In genomic region chr11:93476796-93477195, GRCh38 we compare ENCODE assay signal across 11 cellular contexts.
DNase-seq lines count a peak whose midpoint lies in the region; ATAC-seq and TF ChIP-seq lines count a peak whose summit lies in the region.
"Had no signal": no experiment of that assay in that cellular context is flagged by ENCODE, and none has a peak within 500 bp of the region (broad histone marks: within the 10 kb centered on the region; RNA-seq: fewer than 3 reads in every experiment).

No MANE protein-coding gene starts in this region.

- CTCF ChIA-PET in WTC11 (lab: Charles Lee) = no interaction called here

- TF ChIP-seq CTCF in cardiac muscle cell (IDR thresholded peaks at IDR 0.05; ENCODE audit: low read depth, low read length) (no peak), WTC11 (IDR thresholded peaks at IDR 0.05) (no peak), fibroblast of pulmonary artery (IDR thresholded peaks at IDR 0.05; ENCODE audit: low read length, missing control alignments) (no peak)

- peaks cover 47% of the 10 kb centered on the region for H3K4me1 Mint-ChIP-seq in WTC11
- H3K4me1 Mint-ChIP-seq in activated T-cell treated with anti-CD3 and anti-CD28 coated beads, Interleukin-2, amount 50 U/mL, for 24 hours (ENCODE audit: low read depth) = no peaks in the 10 kb centered on the region

- peaks cover 21% of the 10 kb centered on the region for H3K36me3 Mint-ChIP-seq in WTC11
- no peaks in the 10 kb centered on the region for H3K36me3 Mint-ChIP-seq in activated T-cell treated with anti-CD3 and anti-CD28 coated beads, Interleukin-2, amount 50 U/mL, for 24 hours (ENCODE audit: low read depth)

- H3K9me3 ChIP-seq in cardiac muscle cell (ENCODE audit: low read depth) = no peaks in the 10 kb centered on the region

- ATAC-seq in Right ventricle myocardium superior (ENCODE audit: poor library complexity) (no peak), WTC11 (no peak), GM18502 (IDR thresholded peaks at IDR 0.05; ENCODE audit: poor library complexity, unreplicated experiment) (no peak), HG03139 (IDR thresholded peaks at IDR 0.05; ENCODE audit: unreplicated experiment) (no peak)

- intact Hi-C loops in Right ventricle myocardium superior (cut with DNase I) = no loop called here

- H3K4me3 ChIP-seq in cardiac muscle cell (no peak overlapping the region), fibroblast of pulmonary artery (replicated peaks; ENCODE audit: low read depth, low read length) (no peak overlapping the region)

- H3K27ac ChIP-seq in cardiac muscle cell = peak overlapping the region; percentile 70

- no peak overlapping the region for H3K4me3 Mint-ChIP-seq in WTC11
- no peak overlapping the region for H3K4me3 Mint-ChIP-seq in activated T-cell treated with anti-CD3 and anti-CD28 coated beads, Interleukin-2, amount 50 U/mL, for 24 hours
- H3K4me3 Mint-ChIP-seq: activated CD4-positive, alpha-beta memory T cell treated with anti-CD3 and anti-CD28 coated beads for 36 hours had no signal

- POLR2A ChIA-PET in WTC11 (lab: Charles Lee) = no interaction called here

- no peaks in the 10 kb centered on the region for H3K27me3 ChIP-seq in cardiac muscle cell

- H3K9me3 Mint-ChIP-seq in WTC11 = peaks cover 17% of the 10 kb centered on the region
- H3K9me3 Mint-ChIP-seq in activated T-cell treated with anti-CD3 and anti-CD28 coated beads, Interleukin-2, amount 50 U/mL, for 24 hours = no peaks in the 10 kb centered on the region
- H3K9me3 Mint-ChIP-seq: activated CD4-positive, alpha-beta memory T cell treated with anti-CD3 and anti-CD28 coated beads for 36 hours; activated T-helper 2 cell treated with anti-CD3 and anti-CD28 coated beads, Interferon-gamma antibody, Interleukin-2, Interleukin-4, amounts not matched to agents 10 μg/mL and 5 μg/mL and 100 μg/mL, durations not matched to agents 14 hours and 24 hours and 36 hours had no signal

- no peaks in the 10 kb centered on the region for H3K36me3 ChIP-seq in cardiac muscle cell

- H3K4me1 ChIP-seq in cardiac muscle cell (ENCODE audit: low read depth) = peaks cover 36% of the 10 kb centered on the region

- 0 out of 2 replicates have a peak overlapping the region, but pooled peaks have one; percentile 22 for H3K27ac Mint-ChIP-seq in WTC11
- no peak overlapping the region for H3K27ac Mint-ChIP-seq in activated T-cell treated with anti-CD3 and anti-CD28 coated beads, Interleukin-2, amount 50 U/mL, for 24 hours
- H3K27ac Mint-ChIP-seq: activated CD4-positive, alpha-beta memory T cell treated with anti-CD3 and anti-CD28 coated beads for 36 hours; activated T-helper 2 cell treated with anti-CD3 and anti-CD28 coated beads, Interferon-gamma antibody, Interleukin-2, Interleukin-4, amounts not matched to agents 10 μg/mL and 5 μg/mL and 100 μg/mL, durations not matched to agents 14 hours and 24 hours and 36 hours had no signal

- H3K27me3 Mint-ChIP-seq in WTC11 (ENCODE audit: low read depth) = no peaks in the 10 kb centered on the region
- no peaks in the 10 kb centered on the region for H3K27me3 Mint-ChIP-seq in activated T-cell treated with anti-CD3 and anti-CD28 coated beads, Interleukin-2, amount 50 U/mL, for 24 hours
- H3K27me3 Mint-ChIP-seq: activated CD4-positive, alpha-beta memory T cell treated with anti-CD3 and anti-CD28 coated beads for 36 hours had no signal

- DNase-seq in cardiac muscle cell (ENCODE audit: low read depth in 1 of 2, low spot score in 1 of 2) (no peak), Right ventricle myocardium superior (no peak), WTC11 (ENCODE audit: low spot score) (no peak), fibroblast of pulmonary artery (ENCODE audit: low read depth) (peak; percentile 26), hippocampal formation (lab: John Stamatoyannopoulos, UW) (no peak)
- DNase-seq in activated T-cell treated with anti-CD3 and anti-CD28 coated beads, Interleukin-2, amount 50 U/mL, for 24 hours = no peak
- DNase-seq: activated CD4-positive, alpha-beta memory T cell treated with anti-CD3 and anti-CD28 coated beads for 36 hours; caudate nucleus had no signal

TF ChIP-seq in WTC11, 78 proteins besides CTCF, POLR2A, EP300 and RAD21:
- no peak for TF ChIP-seq ETV6 (CRISPR knock-in tag; IDR thresholded peaks at IDR 0.05)
- TF ChIP-seq TEAD1 (CRISPR knock-in tag; IDR thresholded peaks at IDR 0.05) = no peak
- TF ChIP-seq, protein P1, sequence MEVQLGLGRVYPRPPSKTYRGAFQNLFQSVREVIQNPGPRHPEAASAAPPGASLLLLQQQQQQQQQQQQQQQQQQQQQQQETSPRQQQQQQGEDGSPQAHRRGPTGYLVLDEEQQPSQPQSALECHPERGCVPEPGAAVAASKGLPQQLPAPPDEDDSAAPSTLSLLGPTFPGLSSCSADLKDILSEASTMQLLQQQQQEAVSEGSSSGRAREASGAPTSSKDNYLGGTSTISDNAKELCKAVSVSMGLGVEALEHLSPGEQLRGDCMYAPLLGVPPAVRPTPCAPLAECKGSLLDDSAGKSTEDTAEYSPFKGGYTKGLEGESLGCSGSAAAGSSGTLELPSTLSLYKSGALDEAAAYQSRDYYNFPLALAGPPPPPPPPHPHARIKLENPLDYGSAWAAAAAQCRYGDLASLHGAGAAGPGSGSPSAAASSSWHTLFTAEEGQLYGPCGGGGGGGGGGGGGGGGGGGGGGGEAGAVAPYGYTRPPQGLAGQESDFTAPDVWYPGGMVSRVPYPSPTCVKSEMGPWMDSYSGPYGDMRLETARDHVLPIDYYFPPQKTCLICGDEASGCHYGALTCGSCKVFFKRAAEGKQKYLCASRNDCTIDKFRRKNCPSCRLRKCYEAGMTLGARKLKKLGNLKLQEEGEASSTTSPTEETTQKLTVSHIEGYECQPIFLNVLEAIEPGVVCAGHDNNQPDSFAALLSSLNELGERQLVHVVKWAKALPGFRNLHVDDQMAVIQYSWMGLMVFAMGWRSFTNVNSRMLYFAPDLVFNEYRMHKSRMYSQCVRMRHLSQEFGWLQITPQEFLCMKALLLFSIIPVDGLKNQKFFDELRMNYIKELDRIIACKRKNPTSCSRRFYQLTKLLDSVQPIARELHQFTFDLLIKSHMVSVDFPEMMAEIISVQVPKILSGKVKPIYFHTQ (CRISPR knock-in tag; IDR thresholded peaks at IDR 0.05) = no peak
- no peak for TF ChIP-seq ZNF138 (CRISPR knock-in tag; conservative IDR thresholded peaks at IDR 0.05)
- TF ChIP-seq RELA (CRISPR knock-in tag; IDR thresholded peaks at IDR 0.05; ENCODE audit: borderline replicate concordance) = no peak
- TF ChIP-seq ATF1 (CRISPR knock-in tag; IDR thresholded peaks at IDR 0.05) = no peak
- TF ChIP-seq ATF2 (CRISPR knock-in tag; IDR thresholded peaks at IDR 0.05; ENCODE audit: borderline replicate concordance, low read depth) = no peak
- TF ChIP-seq ZNF219 (CRISPR knock-in tag; IDR thresholded peaks at IDR 0.05; ENCODE audit: borderline replicate concordance) = no peak
- TF ChIP-seq TCF7 (CRISPR knock-in tag; IDR thresholded peaks at IDR 0.05; ENCODE audit: low read depth) = no peak
- TF ChIP-seq, protein P2, sequence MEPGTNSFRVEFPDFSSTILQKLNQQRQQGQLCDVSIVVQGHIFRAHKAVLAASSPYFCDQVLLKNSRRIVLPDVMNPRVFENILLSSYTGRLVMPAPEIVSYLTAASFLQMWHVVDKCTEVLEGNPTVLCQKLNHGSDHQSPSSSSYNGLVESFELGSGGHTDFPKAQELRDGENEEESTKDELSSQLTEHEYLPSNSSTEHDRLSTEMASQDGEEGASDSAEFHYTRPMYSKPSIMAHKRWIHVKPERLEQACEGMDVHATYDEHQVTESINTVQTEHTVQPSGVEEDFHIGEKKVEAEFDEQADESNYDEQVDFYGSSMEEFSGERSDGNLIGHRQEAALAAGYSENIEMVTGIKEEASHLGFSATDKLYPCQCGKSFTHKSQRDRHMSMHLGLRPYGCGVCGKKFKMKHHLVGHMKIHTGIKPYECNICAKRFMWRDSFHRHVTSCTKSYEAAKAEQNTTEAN (CRISPR knock-in tag; IDR thresholded peaks at IDR 0.05) = no peak
